ENCODE assay signal across 19 cellular contexts in the genomic region with DNA sequence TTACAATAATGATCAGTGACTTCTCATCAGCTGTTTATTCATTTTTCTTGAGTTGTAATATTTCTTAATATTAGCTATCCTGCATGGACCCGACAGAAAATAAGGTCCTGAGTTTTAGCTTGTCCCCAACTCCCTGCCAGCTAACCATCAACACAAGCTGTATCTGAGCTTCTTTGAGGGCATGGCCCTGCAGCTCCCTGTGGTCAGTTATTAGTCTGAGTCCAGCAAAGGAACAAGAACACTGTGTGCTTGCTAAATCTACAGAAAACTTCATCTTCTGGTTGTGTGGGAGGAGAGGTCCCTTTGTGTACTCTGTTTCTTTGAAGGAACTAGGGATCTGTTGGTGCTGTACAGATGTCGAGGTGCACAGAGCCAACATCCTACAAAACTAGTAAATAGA.
DNase-seq lines count a peak whose midpoint lies in the region; ATAC-seq and TF ChIP-seq lines count a peak whose summit lies in the region.
"Had no signal": no experiment of that assay in that cellular context is flagged by ENCODE, and none has a peak within 500 bp of the region (broad histone marks: within the 10 kb centered on the region; RNA-seq: fewer than 3 reads in every experiment).

No MANE protein-coding gene starts in this region.

- H3K9me3 Mint-ChIP-seq in activated CD8-positive, alpha-beta T cell treated with anti-CD3 and anti-CD28 coated beads, Interleukin-2, amount 10 ng/mL, durations not matched to agents 7 days and 5 days (ENCODE audit: insufficient read depth), result no peaks in the 10 kb centered on the region
- H3K9me3 Mint-ChIP-seq: CD4-positive, alpha-beta T cell; central memory CD8-positive, alpha-beta T cell; stimulated activated effector memory CD8-positive, alpha-beta T cell treated with anti-CD3 and anti-CD28 coated beads, Interleukin-12 subunit alpha, Interleukin-12 subunit beta, amount 100 ng/mL, for 72 hours had no signal

- no peaks in the 10 kb centered on the region for H3K4me1 Mint-ChIP-seq in activated CD8-positive, alpha-beta T cell treated with anti-CD3 and anti-CD28 coated beads, Interleukin-2, amount 10 ng/mL, durations not matched to agents 7 days and 5 days (ENCODE audit: low read depth)
- H3K4me1 Mint-ChIP-seq: central memory CD8-positive, alpha-beta T cell; stimulated activated effector memory CD8-positive, alpha-beta T cell treated with anti-CD3 and anti-CD28 coated beads, Interleukin-12 subunit alpha, Interleukin-12 subunit beta, amount 100 ng/mL, for 72 hours had no signal

- WGBS in sigmoid colon, 2 donors, result 80 to 83% methylated on average over 2 of the region's 2 CpGs

- no peak overlapping the region for H3K27ac Mint-ChIP-seq in activated CD8-positive, alpha-beta T cell treated with anti-CD3 and anti-CD28 coated beads, Interleukin-2, amount 10 ng/mL, durations not matched to agents 7 days and 5 days
- H3K27ac Mint-ChIP-seq: CD4-positive, alpha-beta T cell; stimulated activated effector memory CD8-positive, alpha-beta T cell treated with anti-CD3 and anti-CD28 coated beads, Interleukin-12 subunit alpha, Interleukin-12 subunit beta, amount 100 ng/mL, for 72 hours; T-helper 17 cell had no signal

- TF ChIP-seq EP300 in sigmoid colon (IDR thresholded peaks at IDR 0.05), result no peak

- CTCF ChIA-PET in activated CD8-positive, alpha-beta T cell treated with anti-CD3 and anti-CD28 coated beads, Interleukin-2, amount 10 ng/mL, durations not matched to agents 7 days and 5 days (lab: Charles Lee), result interaction anchor here (0.6 kb wide), 1 partner anchor 939 kb away, joined by 3 read pairs; no protein-coding TSS in a partner anchor

- intact Hi-C loops in Right ventricle myocardium inferior (cut with DNase I), result loop anchor here (5.0 kb wide), 1 partner anchor 324 kb away; no protein-coding TSS in a partner anchor
- intact Hi-C loops in cardiac septum (cut with DNase I), result loop anchor here (10.0 kb wide), 1 partner anchor 246 kb away; a partner anchor contains a TSS
- intact Hi-C loops in left ventricle myocardium superior (cut with micrococcal nuclease), result loop anchor here (10.0 kb wide), 1 partner anchor 114 kb away; no protein-coding TSS in a partner anchor
- intact Hi-C loops in sigmoid colon (cut with DNase I), result no loop called here

- no peak for TF ChIP-seq CTCF in sigmoid colon (IDR thresholded peaks at IDR 0.05)

- H3K27me3 ChIP-seq in sigmoid colon, result no peaks in the 10 kb centered on the region
- H3K27me3 ChIP-seq: right lobe of liver had no signal

- H3K36me3 ChIP-seq in sigmoid colon, result no peaks in the 10 kb centered on the region
- H3K36me3 ChIP-seq: right lobe of liver had no signal

- peaks cover 3% of the 10 kb centered on the region for H3K27me3 Mint-ChIP-seq in activated CD8-positive, alpha-beta T cell treated with anti-CD3 and anti-CD28 coated beads, Interleukin-2, amount 10 ng/mL, durations not matched to agents 7 days and 5 days (ENCODE audit: low read depth)

- H3K4me3 Mint-ChIP-seq in activated CD8-positive, alpha-beta T cell treated with anti-CD3 and anti-CD28 coated beads, Interleukin-2, amount 10 ng/mL, durations not matched to agents 7 days and 5 days, result no peak overlapping the region
- H3K4me3 Mint-ChIP-seq: CD4-positive, alpha-beta T cell; central memory CD8-positive, alpha-beta T cell; stimulated activated effector memory CD8-positive, alpha-beta T cell treated with anti-CD3 and anti-CD28 coated beads, Interleukin-12 subunit alpha, Interleukin-12 subunit beta, amount 100 ng/mL, for 72 hours; T-helper 17 cell had no signal

- DNase-seq in Right ventricle myocardium inferior (ENCODE audit: missing footprints) (peak; percentile 73), cardiac septum (ENCODE audit: low spot score) (no peak), left ventricle myocardium superior (peak; percentile 54), sigmoid colon (peak; percentile 91), NAMALWA (ENCODE audit: low spot score) (no peak), GDM1 (lab: John Stamatoyannopoulos, UW) (no peak)
- DNase-seq in activated T-cell treated with anti-CD3 and anti-CD28 coated beads, Interleukin-2, amount 50 U/mL, for 48 hours, result no peak
- no peak for DNase-seq in activated CD8-positive, alpha-beta T cell treated with anti-CD3 and anti-CD28 coated beads, Interleukin-2, amount 10 ng/mL, durations not matched to agents 7 days and 5 days
- DNase-seq: 8988T; activated naive CD4-positive, alpha-beta T cell; CD4-positive, alpha-beta T cell; DND-41; GOT3; NCI-H2081; NCI-H69; right lobe of liver; T-helper 17 cell had no signal

- no peak for TF ChIP-seq POLR2A in sigmoid colon (IDR thresholded peaks at IDR 0.05)

- H3K4me1 ChIP-seq in sigmoid colon, result peaks cover 0 to 10% (median 0%) of the 10 kb centered on the region in 4 donors
- H3K4me1 ChIP-seq: right lobe of liver had no signal

- H3K36me3 Mint-ChIP-seq in activated CD8-positive, alpha-beta T cell treated with anti-CD3 and anti-CD28 coated beads, Interleukin-2, amount 10 ng/mL, durations not matched to agents 7 days and 5 days (ENCODE audit: low read depth), result no peaks in the 10 kb centered on the region
- H3K36me3 Mint-ChIP-seq: stimulated activated effector memory CD8-positive, alpha-beta T cell treated with anti-CD3 and anti-CD28 coated beads, Interleukin-12 subunit alpha, Interleukin-12 subunit beta, amount 100 ng/mL, for 72 hours had no signal

- H3K9me3 ChIP-seq in sigmoid colon, result no peaks in the 10 kb centered on the region
- H3K9me3 ChIP-seq: right lobe of liver had no signal

- POLR2A ChIA-PET in activated CD8-positive, alpha-beta T cell treated with anti-CD3 and anti-CD28 coated beads, Interleukin-2, amount 10 ng/mL, durations not matched to agents 7 days and 5 days (lab: Charles Lee), result no interaction called here

- peak overlapping the region in 3 of 4 donors; percentile 20 to 65 (median 40) for H3K27ac ChIP-seq in sigmoid colon
- H3K27ac ChIP-seq: right lobe of liver had no signal

- peak; percentile 84 for ATAC-seq in Right ventricle myocardium inferior
- peak; percentile 81 for ATAC-seq in left ventricle myocardium superior
- no peak for ATAC-seq in activated CD8-positive, alpha-beta T cell treated with anti-CD3 and anti-CD28 coated beads, Interleukin-2, amount 10 ng/mL, durations not matched to agents 7 days and 5 days
- ATAC-seq: stimulated activated effector memory CD8-positive, alpha-beta T cell treated with anti-CD3 and anti-CD28 coated beads, Interleukin-12 subunit alpha, Interleukin-12 subunit beta, amount 100 ng/mL, for 72 hours; T-helper 17 cell had no signal

- H3K4me3 ChIP-seq in sigmoid colon, result no peak overlapping the region
- H3K4me3 ChIP-seq: right lobe of liver had no signal

Comparison
In these comparisons a context has a peak if more than half of its experiments do, and no peak if none do; other contexts are left out.
1. DNase-seq: peak in Right ventricle myocardium inferior (single experiment), left ventricle myocardium superior (single experiment) and sigmoid colon (single experiment); none in cardiac septum (single experiment), activated T-cell treated with anti-CD3 and anti-CD28 coated beads, Interleukin-2, amount 50 U/mL, for 48 hours (0 of 2), activated CD8-positive, alpha-beta T cell treated with anti-CD3 and anti-CD28 coated beads, Interleukin-2, amount 10 ng/mL, durations not matched to agents 7 days and 5 days (single experiment), NAMALWA (single experiment) and GDM1 (single experiment).